Comparison of ENCODE assay signal across 13 cellular contexts in the genomic region with DNA sequence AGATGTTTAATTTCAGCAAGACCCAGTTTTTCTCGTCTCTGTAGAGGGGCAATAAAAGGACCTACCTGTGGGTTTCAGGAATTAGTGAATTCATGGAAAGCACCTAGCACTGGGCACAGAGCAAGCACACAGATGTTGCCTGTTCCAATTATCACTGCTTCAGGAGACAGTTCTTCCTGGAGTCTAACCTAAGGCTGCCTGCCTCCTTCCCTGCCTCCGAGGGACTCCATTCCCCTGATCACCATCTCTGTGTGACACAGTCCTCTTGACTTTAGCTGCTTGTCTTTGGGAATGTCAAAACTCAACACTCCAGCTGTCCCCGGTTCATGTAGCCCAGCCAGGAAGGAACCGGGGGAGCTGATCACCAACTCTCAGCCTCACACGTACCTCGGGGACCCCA.
DNase-seq lines count a peak whose midpoint lies in the region; ATAC-seq and TF ChIP-seq lines count a peak whose summit lies in the region.
"Had no signal": no experiment of that assay in that cellular context is flagged by ENCODE, and none has a peak within 500 bp of the region (broad histone marks: within the 10 kb centered on the region; RNA-seq: fewer than 3 reads in every experiment).

No MANE protein-coding gene starts in this region.

- H3K9me3 ChIP-seq in CD4-positive, alpha-beta memory T cell (ENCODE audit: control insufficient read depth in 1 of 2, low read length in 2 of 2), result no peaks in the 10 kb centered on the region
- H3K9me3 ChIP-seq in body of pancreas, result no peaks in the 10 kb centered on the region
- H3K9me3 ChIP-seq: upper lobe of right lung had no signal

- no peaks in the 10 kb centered on the region for H3K27me3 ChIP-seq in CD4-positive, alpha-beta memory T cell (ENCODE audit: insufficient read depth, low read length)
- no peaks in the 10 kb centered on the region for H3K27me3 ChIP-seq in body of pancreas

- POLR2A ChIA-PET in CD4-positive, alpha-beta memory T cell (lab: Charles Lee; ENCODE audit: partially characterized antibody), result interaction anchor here (0.9 to 2.5 kb wide), 5 partner anchors 14 to 103 kb away, joined by 3 to 18 read pairs (median 9); no protein-coding TSS in a partner anchor

- peak overlapping the region; percentile 72 to 90 (median 82) for H3K4me3 Mint-ChIP-seq in CD4-positive, alpha-beta memory T cell
- H3K4me3 Mint-ChIP-seq in nephron, result no peak overlapping the region

- no peak for DNase-seq in CD4-positive, alpha-beta memory T cell
- DNase-seq in body of pancreas (no peak), germinal center (ENCODE audit: low spot score) (no peak), NCI-H2227 treated with DMSO at 0.1 percent for 48 hours (lab: John Stamatoyannopoulos, UW) (no peak)
- DNase-seq: GF-D8, glutamatergic neuron, SHP77, upper lobe of right lung had no signal

- TF ChIP-seq POLR2A in body of pancreas (IDR thresholded peaks at IDR 0.05), result no peak

- ATAC-seq in HG03064 (IDR thresholded peaks at IDR 0.05; ENCODE audit: low read depth, unreplicated experiment) (peak; percentile 4), body of pancreas (no peak), HG03108 (IDR thresholded peaks at IDR 0.05; ENCODE audit: unreplicated experiment) (no peak), HG02938 (IDR thresholded peaks at IDR 0.05; ENCODE audit: unreplicated experiment) (no peak)

- peak overlapping the region; percentile 11 to 39 for H3K4me3 ChIP-seq in CD4-positive, alpha-beta memory T cell (ENCODE audit: low read length in 2 of 2)
- no peak overlapping the region for H3K4me3 ChIP-seq in body of pancreas
- H3K4me3 ChIP-seq: upper lobe of right lung had no signal

- no peaks in the 10 kb centered on the region for H3K36me3 Mint-ChIP-seq in CD4-positive, alpha-beta memory T cell
- no peaks in the 10 kb centered on the region for H3K36me3 Mint-ChIP-seq in nephron (ENCODE audit: low read depth)

- 18 to 21% methylated on average over 5 to 6 of the region's 6 CpGs for WGBS in body of pancreas, 2 donors

- peak overlapping the region; percentile 65 to 91 (median 88) for H3K27ac Mint-ChIP-seq in CD4-positive, alpha-beta memory T cell
- peak overlapping the region in 2 of 3 experiments; percentile 30 to 80 for H3K27ac Mint-ChIP-seq in nephron
- H3K27ac Mint-ChIP-seq: activated naive CD4-positive, alpha-beta T cell treated with anti-CD3 and anti-CD28 coated beads for 36 hours had no signal

- no peaks in the 10 kb centered on the region for H3K9me3 Mint-ChIP-seq in CD4-positive, alpha-beta memory T cell
- no peaks in the 10 kb centered on the region for H3K9me3 Mint-ChIP-seq in nephron
- H3K9me3 Mint-ChIP-seq: activated naive CD4-positive, alpha-beta T cell treated with anti-CD3 and anti-CD28 coated beads for 36 hours had no signal

- TF ChIP-seq CTCF in body of pancreas (IDR thresholded peaks at IDR 0.05) (no peak), nephron (IDR thresholded peaks at IDR 0.05; ENCODE audit: unreplicated experiment in 3 of 3) (no peak)

- peak overlapping the region; percentile 51 for H3K27ac ChIP-seq in CD4-positive, alpha-beta memory T cell (ENCODE audit: low read depth, low read length)
- peak overlapping the region in 3 of 4 donors; percentile 65 to 80 (median 69) for H3K27ac ChIP-seq in body of pancreas
- H3K27ac ChIP-seq: upper lobe of right lung had no signal

- no peaks in the 10 kb centered on the region for H3K36me3 ChIP-seq in CD4-positive, alpha-beta memory T cell (ENCODE audit: insufficient read depth, low read length)
- H3K36me3 ChIP-seq in body of pancreas (replicated peaks in 1 of 2; ENCODE audit: insufficient read depth in 1 of 2, low read depth in 2 of 2), result no peaks in the 10 kb centered on the region
- H3K36me3 ChIP-seq: upper lobe of right lung had no signal

- CTCF ChIA-PET in CD4-positive, alpha-beta memory T cell (lab: Charles Lee; ENCODE audit: partially characterized antibody), result interaction anchor here (1.1 to 2.2 kb wide), 5 partner anchors 17 to 109 kb away, joined by 3 to 14 read pairs (median 5); no protein-coding TSS in a partner anchor

- H3K4me1 Mint-ChIP-seq in CD4-positive, alpha-beta memory T cell, result peaks cover 14 to 37% (median 22%) of the 10 kb centered on the region in 4 donors
- H3K4me1 Mint-ChIP-seq in nephron, result peaks cover 32% of the 10 kb centered on the region

- peaks cover 24% of the 10 kb centered on the region for H3K4me1 ChIP-seq in CD4-positive, alpha-beta memory T cell (ENCODE audit: insufficient read depth, low read length)
- H3K4me1 ChIP-seq in body of pancreas, result peaks cover 49% of the 10 kb centered on the region
- H3K4me1 ChIP-seq: upper lobe of right lung had no signal

- peaks cover 8 to 11% of the 10 kb centered on the region in 2 donors for H3K27me3 Mint-ChIP-seq in CD4-positive, alpha-beta memory T cell
- H3K27me3 Mint-ChIP-seq in nephron (ENCODE audit: low read depth), result peaks cover 42% of the 10 kb centered on the region

- intact Hi-C loops in CD4-positive, alpha-beta memory T cell (cut with micrococcal nuclease), result no loop called here
- intact Hi-C loops in body of pancreas (cut with DNase I), result loop anchor here (10.0 kb wide), 1 partner anchor 57 kb away; no protein-coding TSS in a partner anchor

Comparison
In these comparisons a context has a peak if more than half of its experiments do, and no peak if none do; other contexts are left out.
1. H3K4me3 ChIP-seq: peak in CD4-positive, alpha-beta memory T cell (2 of 2); none in body of pancreas (0 of 2).
2. H3K4me3 Mint-ChIP-seq: peak in CD4-positive, alpha-beta memory T cell (8 of 8); none in nephron (0 of 3).